Comparison of ENCODE assay signal across 10 cellular contexts in genomic region chr17:78706271-78706915, GRCh38.
A peak's percentile ranks its signal among the peaks of the same experiment; 100 is the strongest.
DNase-seq lines count a peak whose midpoint lies in the region; ATAC-seq, FAIRE-seq and TF ChIP-seq lines count a peak whose summit lies in the region.
"Had no signal": no experiment of that assay in that cellular context is flagged by ENCODE, and none has a peak within 500 bp of the region (broad histone marks: within the 10 kb centered on the region; RNA-seq: fewer than 3 reads in every experiment).

No MANE protein-coding gene starts in this region.

- H3K27ac ChIP-seq in astrocyte (ENCODE audit: low read depth, low read length) (peak overlapping the region; percentile 88), gastrocnemius medialis (no peak overlapping the region)

- H3K79me2 ChIP-seq in astrocyte (ENCODE audit: insufficient read depth, low read length), result peaks cover 7% of the 10 kb centered on the region

- no peaks in the 10 kb centered on the region for H3K9me3 Mint-ChIP-seq in astrocyte (ENCODE audit: unreplicated experiment)
- no peaks in the 10 kb centered on the region for H3K9me3 Mint-ChIP-seq in activated T-helper 1 cell treated with anti-CD3 and anti-CD28 coated beads, Interleukin-12 subunit alpha, Interleukin-12 subunit beta, Interleukin-2, Interleukin-4 antibody, amounts not matched to agents 30 ng/mL and 10 ng/mL and 1 ng/mL, durations not matched to agents 14 hours and 24 hours and 36 hours
- H3K9me3 Mint-ChIP-seq: activated T-helper 2 cell treated with anti-CD3 and anti-CD28 coated beads, Interferon-gamma antibody, Interleukin-2, Interleukin-4, amounts not matched to agents 10 μg/mL and 5 μg/mL and 100 μg/mL, durations not matched to agents 14 hours and 24 hours and 36 hours had no signal

- H3K4me3 Mint-ChIP-seq in astrocyte (ENCODE audit: unreplicated experiment), result no peak overlapping the region
- H3K4me3 Mint-ChIP-seq in activated T-helper 1 cell treated with anti-CD3 and anti-CD28 coated beads, Interleukin-12 subunit alpha, Interleukin-12 subunit beta, Interleukin-2, Interleukin-4 antibody, amounts not matched to agents 30 ng/mL and 10 ng/mL and 1 ng/mL, durations not matched to agents 14 hours and 24 hours and 36 hours, result no peak overlapping the region

- no peaks in the 10 kb centered on the region for H3K27me3 Mint-ChIP-seq in astrocyte (ENCODE audit: low read depth, unreplicated experiment)
- no peaks in the 10 kb centered on the region for H3K27me3 Mint-ChIP-seq in activated T-helper 1 cell treated with anti-CD3 and anti-CD28 coated beads, Interleukin-12 subunit alpha, Interleukin-12 subunit beta, Interleukin-2, Interleukin-4 antibody, amounts not matched to agents 30 ng/mL and 10 ng/mL and 1 ng/mL, durations not matched to agents 14 hours and 24 hours and 36 hours (ENCODE audit: insufficient read depth)

- no peak overlapping the region for H2AFZ ChIP-seq in astrocyte (ENCODE audit: low read depth, low read length)

- intact Hi-C loops in activated T-helper 1 cell treated with anti-CD3 and anti-CD28 coated beads, Interleukin-12 subunit alpha, Interleukin-12 subunit beta, Interleukin-2, Interleukin-4 antibody, amounts not matched to agents 30 ng/mL and 10 ng/mL and 1 ng/mL, durations not matched to agents 14 hours and 24 hours and 36 hours (cut with micrococcal nuclease), result no loop called here
- intact Hi-C loops in gastrocnemius medialis (cut with DNase I; ENCODE audit: low total_unique reads), result no loop called here

- peaks cover 17% of the 10 kb centered on the region for H3K4me1 Mint-ChIP-seq in astrocyte (ENCODE audit: low read depth, unreplicated experiment)
- peaks cover 50% of the 10 kb centered on the region for H3K4me1 Mint-ChIP-seq in activated T-helper 1 cell treated with anti-CD3 and anti-CD28 coated beads, Interleukin-12 subunit alpha, Interleukin-12 subunit beta, Interleukin-2, Interleukin-4 antibody, amounts not matched to agents 30 ng/mL and 10 ng/mL and 1 ng/mL, durations not matched to agents 14 hours and 24 hours and 36 hours (ENCODE audit: low read depth)

- peaks cover 3% of the 10 kb centered on the region for H4K20me1 ChIP-seq in astrocyte (ENCODE audit: insufficient read depth, low read length)

- in situ Hi-C loops in ACHN (cut with HindIII; ENCODE audit: low pct_ligation_motif_present, low pct_unique_long_range_greater_than_20kb, low sequenced_read_pairs) (loop anchor here (25.0 kb wide), 1 partner anchor 219 kb away; no protein-coding TSS in a partner anchor), gastrocnemius medialis (cut with MboI; ENCODE audit: low sequenced_read_pairs in 4 of 4) (loop anchor here (5.0 to 10.0 kb wide), 3 partner anchors 62 to 212 kb away; no protein-coding TSS in a partner anchor)

- H3K4me3 ChIP-seq in astrocyte (ENCODE audit: insufficient read depth, low read depth, low read length) (no peak overlapping the region), H7 (ENCODE audit: insufficient read depth, low read depth, low read length) (no peak overlapping the region), gastrocnemius medialis (no peak overlapping the region)
- H3K4me3 ChIP-seq: BLaER1 treated with 17β-estradiol and CSF1 and Interleukin-3, amounts not matched to agents 10 nM and 100 nM had no signal

- peaks cover 5% of the 10 kb centered on the region for H3K36me3 ChIP-seq in astrocyte (ENCODE audit: insufficient read depth, low read length)
- peaks cover 2% of the 10 kb centered on the region for H3K36me3 ChIP-seq in H7 (replicated peaks; ENCODE audit: control insufficient read depth, insufficient read depth, low read length)
- peaks cover 0 to 14% of the 10 kb centered on the region in 2 donors for H3K36me3 ChIP-seq in gastrocnemius medialis

- H3K4me2 ChIP-seq in astrocyte (ENCODE audit: low read length), result peak overlapping the region; percentile 50
- H3K4me2 ChIP-seq: BLaER1 treated with 17β-estradiol and CSF1 and Interleukin-3, amounts not matched to agents 10 nM and 100 nM had no signal

- peak; percentile 66 for ATAC-seq in HG03159 (IDR thresholded peaks at IDR 0.05; ENCODE audit: unreplicated experiment)
- no peak for ATAC-seq in gastrocnemius medialis

- H3K4me1 ChIP-seq in astrocyte (ENCODE audit: insufficient read depth, low read length) (peaks cover 24% of the 10 kb centered on the region), gastrocnemius medialis (peaks cover 13 to 24% of the 10 kb centered on the region in 2 donors)

- FAIRE-seq in astrocyte (lab: Jason Lieb, UNC), result no peak

- TF ChIP-seq CTCF in astrocyte (IDR thresholded peaks at IDR 0.05; ENCODE audit: insufficient read depth, low read depth, low read length) (no peak), gastrocnemius medialis (IDR thresholded peaks at IDR 0.05 in 4 of 5, conservative IDR thresholded peaks at IDR 0.05 in 1 of 5) (no peak)

- H3K36me3 Mint-ChIP-seq in astrocyte (ENCODE audit: low read depth, unreplicated experiment), result peaks cover 15% of the 10 kb centered on the region
- peaks cover 45% of the 10 kb centered on the region for H3K36me3 Mint-ChIP-seq in activated T-helper 1 cell treated with anti-CD3 and anti-CD28 coated beads, Interleukin-12 subunit alpha, Interleukin-12 subunit beta, Interleukin-2, Interleukin-4 antibody, amounts not matched to agents 30 ng/mL and 10 ng/mL and 1 ng/mL, durations not matched to agents 14 hours and 24 hours and 36 hours (ENCODE audit: low read depth)

- peak overlapping the region; percentile 63 for H3K9ac ChIP-seq in astrocyte (ENCODE audit: low read length)

- no peak for TF ChIP-seq POLR2A in gastrocnemius medialis (IDR thresholded peaks at IDR 0.05)

- H3K27me3 ChIP-seq in astrocyte (ENCODE audit: insufficient read depth, low read length) (no peaks in the 10 kb centered on the region), H7 (ENCODE audit: control insufficient read depth, insufficient read depth, low read length) (no peaks in the 10 kb centered on the region), gastrocnemius medialis (no peaks in the 10 kb centered on the region)
- H3K27me3 ChIP-seq: BLaER1 treated with 17β-estradiol and CSF1 and Interleukin-3, amounts not matched to agents 10 nM and 100 nM had no signal

- peak overlapping the region; percentile 35 for H3K27ac Mint-ChIP-seq in astrocyte (ENCODE audit: unreplicated experiment)
- no peak overlapping the region for H3K27ac Mint-ChIP-seq in activated T-helper 1 cell treated with anti-CD3 and anti-CD28 coated beads, Interleukin-12 subunit alpha, Interleukin-12 subunit beta, Interleukin-2, Interleukin-4 antibody, amounts not matched to agents 30 ng/mL and 10 ng/mL and 1 ng/mL, durations not matched to agents 14 hours and 24 hours and 36 hours
- H3K27ac Mint-ChIP-seq: activated T-helper 2 cell treated with anti-CD3 and anti-CD28 coated beads, Interferon-gamma antibody, Interleukin-2, Interleukin-4, amounts not matched to agents 10 μg/mL and 5 μg/mL and 100 μg/mL, durations not matched to agents 14 hours and 24 hours and 36 hours had no signal

- H3K9me3 ChIP-seq in astrocyte (ENCODE audit: insufficient read depth, low read depth, low read length), result no peaks in the 10 kb centered on the region
- no peaks in the 10 kb centered on the region for H3K9me3 ChIP-seq in gastrocnemius medialis
- H3K9me3 ChIP-seq: BLaER1 treated with 17β-estradiol and CSF1 and Interleukin-3, amounts not matched to agents 10 nM and 100 nM had no signal

- peak; percentile 85 for DNase-seq in ACHN
- DNase-seq in GM19238 (ENCODE audit: insufficient read length, low spot score), result peak; percentile 44
- DNase-seq in astrocyte (ENCODE audit: low read depth), result peak; percentile 83
- no peak for DNase-seq in H7
- DNase-seq in activated T-helper 1 cell treated with anti-CD3 and anti-CD28 coated beads, Interleukin-12 subunit alpha, Interleukin-12 subunit beta, Interleukin-2, Interleukin-4 antibody, amounts not matched to agents 30 ng/mL and 10 ng/mL and 1 ng/mL, durations not matched to agents 14 hours and 24 hours and 36 hours (ENCODE audit: low spot score), result no peak
- no peak for DNase-seq in NOMO-1 (lab: John Stamatoyannopoulos, UW; ENCODE audit: unreplicated experiment in 2 of 2)
- no peak for DNase-seq in gastrocnemius medialis

Comparison
In these comparisons a context has a peak if more than half of its experiments do, and no peak if none do; other contexts are left out.
1. DNase-seq: peak in ACHN (single experiment), GM19238 (single experiment) and astrocyte (single experiment); none in H7 (single experiment), activated T-helper 1 cell treated with anti-CD3 and anti-CD28 coated beads, Interleukin-12 subunit alpha, Interleukin-12 subunit beta, Interleukin-2, Interleukin-4 antibody, amounts not matched to agents 30 ng/mL and 10 ng/mL and 1 ng/mL, durations not matched to agents 14 hours and 24 hours and 36 hours (single experiment), NOMO-1 (0 of 2) and gastrocnemius medialis (0 of 2).